ENCODE assay signal across 8 cellular contexts in the genomic region with DNA sequence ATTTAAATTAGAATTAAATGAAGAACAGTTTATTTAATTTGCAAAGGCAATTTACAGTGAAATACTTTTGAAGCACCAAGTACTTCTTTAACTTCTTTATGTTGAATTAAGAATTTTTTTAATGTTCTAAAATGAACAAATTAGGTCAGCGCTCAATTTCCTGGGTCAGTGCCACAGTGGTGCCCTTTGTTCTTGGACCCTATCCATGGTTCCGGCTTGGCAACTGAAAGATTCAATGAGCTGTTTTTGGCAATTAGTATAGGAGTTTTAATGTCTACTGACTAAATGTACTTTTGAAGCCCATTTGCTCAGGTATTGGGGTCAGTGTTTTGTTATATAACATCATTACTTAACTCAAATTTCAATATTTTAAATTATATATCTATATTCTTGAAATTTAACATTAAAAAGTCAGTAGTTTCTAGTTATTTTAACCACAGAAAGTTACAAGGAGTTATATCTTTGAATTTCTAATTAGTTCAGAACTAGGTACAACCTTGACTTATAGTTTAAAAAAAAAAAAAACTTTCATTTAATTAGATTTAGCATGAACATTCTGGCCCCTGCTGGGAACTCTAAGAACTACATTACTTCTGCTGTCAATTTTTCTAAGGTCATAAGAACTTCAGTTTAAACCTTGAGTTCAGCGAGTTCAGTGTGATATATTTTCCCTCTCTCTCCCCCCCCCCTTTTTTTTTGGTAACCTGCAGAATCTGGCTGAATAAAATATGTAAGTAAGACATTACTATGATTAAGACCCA. TPM values are rescaled to one million over a fixed set of nuclear protein-coding genes. Genes with fewer than 3 reads are reported as not detected.
A peak's percentile ranks its signal among the peaks of the same experiment; 100 is the strongest.
DNase-seq lines count a peak whose midpoint lies in the region; TF ChIP-seq lines count a peak whose summit lies in the region.

No MANE protein-coding gene starts in this region.

- peak; percentile 41 for DNase-seq in Daoy (ENCODE audit: low read depth)
- DNase-seq in GM23248 = peak; percentile 77
- peak; percentile 41 for DNase-seq in NCI-H1436 treated with DMSO at 0.1 percent for 48 hours (lab: John Stamatoyannopoulos, UW)
- DNase-seq in T1000 (lab: John Stamatoyannopoulos, UW) = peak; percentile 1
- DNase-seq in fibroblast of the aortic adventitia (ENCODE audit: low read depth) = peak; percentile 87
- peak; percentile 43 for DNase-seq in prostate gland (ENCODE audit: low spot score)
- no peak for DNase-seq in posterior vena cava (ENCODE audit: low spot score)
- no peak for DNase-seq in NK-92 treated with Interleukin-12 subunit alpha and Interleukin-12 subunit beta, amount 100 ng/mL, for 24 hours (lab: John Stamatoyannopoulos, UW)

- H3F3A ChIP-seq in GM23248 (ENCODE audit: insufficient read depth) = no peaks in the 10 kb centered on the region

- no peaks in the 10 kb centered on the region for H3K9me3 ChIP-seq in GM23248 (ENCODE audit: low read depth)
- no peaks in the 10 kb centered on the region for H3K9me3 ChIP-seq in prostate gland

- H3K4me1 ChIP-seq in GM23248 (ENCODE audit: insufficient read depth) = no peaks in the 10 kb centered on the region
- H3K4me1 ChIP-seq in prostate gland (replicated peaks) = no peaks in the 10 kb centered on the region

- TF ChIP-seq CTCF in fibroblast of the aortic adventitia (IDR thresholded peaks at IDR 0.05; ENCODE audit: insufficient read depth, low read length) (peak; percentile 62), prostate gland (IDR thresholded peaks at IDR 0.05) (peak; percentile 42 to 79 (median 52))

- in situ Hi-C loops in GM23248 (cut with MboI) = loop anchor here (5.0 kb wide), 1 partner anchor 273 kb away; no protein-coding TSS in a partner anchor

- H4K20me1 ChIP-seq in GM23248 (ENCODE audit: insufficient read depth) = no peaks in the 10 kb centered on the region

- H3K27ac ChIP-seq in GM23248 = no peak overlapping the region
- H3K27ac ChIP-seq in prostate gland = no peak overlapping the region

- H3K4me3 ChIP-seq in GM23248 = no peak overlapping the region
- no peak overlapping the region for H3K4me3 ChIP-seq in fibroblast of the aortic adventitia (ENCODE audit: low read depth, low read length)
- H3K4me3 ChIP-seq in prostate gland = no peak overlapping the region

- H3K9ac ChIP-seq in GM23248 = no peak overlapping the region

- no peak for TF ChIP-seq POLR2A in prostate gland (IDR thresholded peaks at IDR 0.05)

- H3K36me3 ChIP-seq in GM23248 (ENCODE audit: low read depth) (no peaks in the 10 kb centered on the region), prostate gland (no peaks in the 10 kb centered on the region)

- no peaks in the 10 kb centered on the region for H3K79me2 ChIP-seq in GM23248 (ENCODE audit: insufficient read depth)

- intact Hi-C loops in prostate gland (cut with DNase I) = loop anchor here (2.0 to 10.0 kb wide), 3 partner anchors 271 to 395 kb away; partner anchors contain the start of gene ANKAR
- intact Hi-C loops in posterior vena cava (cut with DNase I) = loop anchor here in 1 of 2 donors (5.0 kb wide), 1 partner anchor 318 kb away; no protein-coding TSS in a partner anchor

- 66 to 70% methylated on average over 3 of the region's 3 CpGs for WGBS in GM23248 (ENCODE audit: low coverage in 1 of 2, low lambda C conversion rate in 2 of 2, missing lambda C conversion rate in 2 of 2), 2 experiments
- 45% methylated on average over 3 of the region's 3 CpGs for WGBS in prostate gland

- H2AFZ ChIP-seq in GM23248 = 0 out of 2 replicates have a peak overlapping the region, but pooled peaks have one; percentile 19

- H3K4me2 ChIP-seq in GM23248 (ENCODE audit: unreplicated experiment) = no peak overlapping the region

- no peaks in the 10 kb centered on the region for H3K9me2 ChIP-seq in GM23248 (ENCODE audit: insufficient read depth)

- no peaks in the 10 kb centered on the region for H3K27me3 ChIP-seq in GM23248 (replicated peaks; ENCODE audit: insufficient read depth)
- no peaks in the 10 kb centered on the region for H3K27me3 ChIP-seq in prostate gland (replicated peaks; ENCODE audit: insufficient read depth)

RNA-seq across cellular contexts. Expression of gene MSTN, which starts 7.6 kb away (rescaled TPM):
- total RNA-seq in Daoy (2014; rRNA removed; shearing (Covaris generic)) = not detected in 2 replicates
- total RNA-seq in GM23248 (2014; rRNA removed; shearing (Covaris generic)) = 0.11 and 0.51 TPM in 2 replicates
- 0.09 and 0.16 TPM in 2 replicates for polyA plus RNA-seq in GM23248 (2016; fragmentation: Nextera tagmentation; extraction: Ambion mirVana)
- total RNA-seq in fibroblast of the aortic adventitia (ENCODE audit: low replicate concordance) (0.08 and 0.18 TPM in 2 replicates), prostate gland (under 1 TPM; 0.05 to 0.34 TPM), posterior vena cava (1 to 10 TPM; 1.3 to 1.8 TPM)

Comparison
In these comparisons a context has a peak if more than half of its experiments do, and no peak if none do; other contexts are left out.
1. DNase-seq: peak in Daoy (single experiment), GM23248 (single experiment), NCI-H1436 treated with DMSO at 0.1 percent for 48 hours (single experiment), T1000 (single experiment), fibroblast of the aortic adventitia (single experiment) and prostate gland (single experiment); none in posterior vena cava (single experiment) and NK-92 treated with Interleukin-12 subunit alpha and Interleukin-12 subunit beta, amount 100 ng/mL, for 24 hours (single experiment).